In the genomic region with DNA sequence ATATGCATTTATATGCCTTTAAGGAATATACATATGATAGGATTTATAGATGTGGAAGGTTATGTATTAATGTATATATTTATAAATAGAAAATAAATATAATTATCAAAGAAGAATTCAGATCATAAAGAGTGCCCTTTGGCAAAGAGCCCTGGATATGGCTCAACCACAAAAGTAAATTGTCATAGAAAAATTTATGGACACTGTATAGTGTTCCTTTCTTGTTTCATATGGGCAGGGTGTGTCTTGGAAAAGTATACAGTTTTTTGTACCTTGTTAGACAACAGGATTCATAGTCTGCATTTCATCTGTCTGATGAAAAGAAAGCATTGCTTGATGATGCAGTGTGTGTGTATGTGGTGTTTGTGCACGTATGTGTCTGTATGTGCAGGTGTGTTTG, we compare ENCODE assay signal across 27 cellular contexts. TPM values are rescaled to one million over a fixed set of nuclear protein-coding genes. Genes with fewer than 3 reads are reported as not detected.
"Had no signal": no experiment of that assay in that cellular context is flagged by ENCODE, and none has a peak within 500 bp of the region (broad histone marks: within the 10 kb centered on the region; RNA-seq: fewer than 3 reads in every experiment).

No MANE protein-coding gene starts in this region.

- H3K9me3 ChIP-seq: SK-N-SH had no signal

- ATAC-seq: HepG2, Panc1 had no signal

- H3K4me2 ChIP-seq: SK-N-SH had no signal

- H3K9ac ChIP-seq: SK-N-SH had no signal

- H3K27ac ChIP-seq: RWPE1 had no signal

- DNase-seq: IMR-90, Kasumi-1, KG1, NCI-H1092, NCI-H1105 treated with DMSO at 0.1 percent for 48 hours, NCI-H1417 treated with DMSO at 0.1 percent for 48 hours, NCI-H146, NCI-H1694 treated with DMSO at 0.1 percent for 48 hours, NCI-H1930, NCI-H2081, NCI-H2107, NCI-H2171, NCI-H226, NCI-H446, NCI-H510A, NCI-H524 treated with DMSO at 0.1 percent for 48 hours, NCI-H69, NCI-H774, SHP77, SK-N-SH, SW 1271 had no signal

- FAIRE-seq: HepG2 had no signal

RNA-seq across cellular contexts. Expression of a gene that starts 2.9 kb away (rescaled TPM):
- total RNA-seq: HepG2, HT1080, IMR-90, MCF 10A, SK-MEL-5 had no signal
- polyA plus RNA-seq: HepG2, IMR-90, SK-N-SH had no signal

RNA-seq across cellular contexts. Expression of a gene that starts 8.1 kb away (rescaled TPM):
- total RNA-seq: HepG2, HT1080, IMR-90, SK-MEL-5 had no signal
- polyA plus RNA-seq: IMR-90, SK-N-SH had no signal

RNA-seq across cellular contexts. Expression of a gene that starts 12.9 kb away (rescaled TPM):
- total RNA-seq: HepG2, HT1080, IMR-90, MCF 10A, SK-MEL-5 had no signal
- polyA plus RNA-seq: IMR-90, SK-N-SH had no signal

RNA-seq across cellular contexts. Expression of a gene that starts 28.1 kb away (rescaled TPM):
- total RNA-seq: HepG2, HT1080, IMR-90, MCF 10A, SK-MEL-5 had no signal
- polyA plus RNA-seq: HepG2, IMR-90, SK-N-SH had no signal

RNA-seq across cellular contexts. Expression of a gene that starts 33.9 kb away (rescaled TPM):
- total RNA-seq: HepG2, HT1080, IMR-90, MCF 10A, SK-MEL-5 had no signal
- polyA plus RNA-seq: HepG2, IMR-90, SK-N-SH had no signal
